8 cellular contexts compared by ENCODE assay signal in genomic region chr7:148501707-148502139, GRCh38.
A peak's percentile ranks its signal among the peaks of the same experiment; 100 is the strongest.
DNase-seq lines count a peak whose midpoint lies in the region; ATAC-seq and TF ChIP-seq lines count a peak whose summit lies in the region.

No MANE protein-coding gene starts in this region.

- H3K27ac Mint-ChIP-seq in stimulated activated naive CD8-positive, alpha-beta T cell treated with anti-CD3 and anti-CD28 coated beads, Interleukin-15, amount 100 ng/mL, for 72 hours: no peak overlapping the region

- H3K4me1 ChIP-seq in HUES64 (ENCODE audit: insufficient read depth, low read length): peaks cover 22% of the 10 kb centered on the region

- H3K27me3 Mint-ChIP-seq in stimulated activated naive CD8-positive, alpha-beta T cell treated with anti-CD3 and anti-CD28 coated beads, Interleukin-15, amount 100 ng/mL, for 72 hours: peaks cover 52% of the 10 kb centered on the region

- H3K9me3 Mint-ChIP-seq in stimulated activated naive CD8-positive, alpha-beta T cell treated with anti-CD3 and anti-CD28 coated beads, Interleukin-15, amount 100 ng/mL, for 72 hours: no peaks in the 10 kb centered on the region

- H3K27ac ChIP-seq in HUES64 (ENCODE audit: low read depth, low read length): peak overlapping the region; percentile 5; the same call in 1 of the 2 replicates

- H3K4me1 Mint-ChIP-seq in stimulated activated naive CD8-positive, alpha-beta T cell treated with anti-CD3 and anti-CD28 coated beads, Interleukin-15, amount 100 ng/mL, for 72 hours: peaks cover 11% of the 10 kb centered on the region

- TF ChIP-seq CTCF in epithelial cell of proximal tubule (conservative IDR thresholded peaks at IDR 0.05; ENCODE audit: low read depth, low read length): no peak

- no peaks in the 10 kb centered on the region for H3K36me3 ChIP-seq in HUES64 (ENCODE audit: insufficient read depth, low read length)

- ATAC-seq in GM18499 (IDR thresholded peaks at IDR 0.05; ENCODE audit: insufficient read depth, unreplicated experiment) (peak; percentile 67), GM21576 (IDR thresholded peaks at IDR 0.05; ENCODE audit: unreplicated experiment) (peak; percentile 59)
- ATAC-seq in stimulated activated naive CD8-positive, alpha-beta T cell treated with anti-CD3 and anti-CD28 coated beads, Interleukin-15, amount 100 ng/mL, for 72 hours: peak; percentile 79

- H3K9ac ChIP-seq in HUES64 (ENCODE audit: low read depth, low read length): peak overlapping the region; percentile 37; the same call in 1 of the 2 replicates

- 13% methylated on average over 11 of the region's 11 CpGs for WGBS in HUES64

- H3K4me3 ChIP-seq in HUES64 (ENCODE audit: low read length): peak overlapping the region; percentile 22; the same call in 1 of the 2 replicates
- H3K4me3 ChIP-seq in epithelial cell of proximal tubule (ENCODE audit: low read depth, low read length): peak overlapping the region; percentile 35

- peak; percentile 4 for DNase-seq in epithelial cell of proximal tubule (ENCODE audit: low read depth)
- peak in 1 of 2 donors; percentile 37 for DNase-seq in stimulated activated naive CD8-positive, alpha-beta T cell treated with anti-CD3 and anti-CD28 coated beads, Interleukin-15, amount 100 ng/mL, for 72 hours
- no peak for DNase-seq in SK-N-DZ (ENCODE audit: low spot score)
- DNase-seq in kidney glomerular epithelial cell (lab: John Stamatoyannopoulos, UW): no peak
- DNase-seq in activated T-cell treated with anti-CD3 and anti-CD28 coated beads, Interleukin-2, amount 50 U/mL, for 1 hour: no peak

- H3K4me3 Mint-ChIP-seq in stimulated activated naive CD8-positive, alpha-beta T cell treated with anti-CD3 and anti-CD28 coated beads, Interleukin-15, amount 100 ng/mL, for 72 hours: peak overlapping the region; percentile 1 to 21

- H3K27me3 ChIP-seq in HUES64 (ENCODE audit: insufficient read depth, low read length): no peaks in the 10 kb centered on the region

- H3K9me3 ChIP-seq in HUES64 (ENCODE audit: insufficient read depth, low read depth, low read length): no peaks in the 10 kb centered on the region
